ENCODE assay signal across 10 cellular contexts in the genomic region with DNA sequence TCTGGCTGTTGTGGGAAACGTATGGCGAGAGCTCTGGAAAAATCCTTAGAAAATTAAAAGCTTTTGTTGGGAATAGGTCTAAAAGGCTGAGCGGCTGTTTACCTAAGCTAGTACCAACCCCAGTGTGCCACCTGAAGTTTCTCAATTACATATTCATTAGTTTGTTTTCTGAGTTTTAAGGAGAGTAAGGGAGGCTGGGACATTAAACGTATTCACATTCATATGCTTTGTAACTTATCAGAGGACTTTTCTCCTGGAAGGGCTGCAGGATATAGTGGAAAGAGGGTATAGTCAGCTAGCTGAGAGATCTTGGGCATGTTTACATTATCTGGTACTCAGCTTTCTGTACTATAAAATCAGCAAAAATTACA. TPM values are rescaled to one million over a fixed set of nuclear protein-coding genes. Genes with fewer than 3 reads are reported as not detected.
DNase-seq lines count a peak whose midpoint lies in the region; ATAC-seq and TF ChIP-seq lines count a peak whose summit lies in the region.
"Had no signal": no experiment of that assay in that cellular context is flagged by ENCODE, and none has a peak within 500 bp of the region (broad histone marks: within the 10 kb centered on the region; RNA-seq: fewer than 3 reads in every experiment).

No MANE protein-coding gene starts in this region.

- H3K27me3 Mint-ChIP-seq in natural killer cell (ENCODE audit: low read depth in 2 of 2): peaks cover 26 to 38% of the 10 kb centered on the region in 2 donors
- peaks cover 23 to 65% of the 10 kb centered on the region in 2 donors for H3K27me3 Mint-ChIP-seq in natural killer cell treated with Interleukin-12 subunit alpha and Interleukin-12 subunit beta and Interleukin-15 and Interleukin-18, amount 100 ng/mL, for 72 hours

- H3K79me1 ChIP-seq in mesendoderm (ENCODE audit: low read length): no peaks in the 10 kb centered on the region

- H3K56ac ChIP-seq in mesendoderm (ENCODE audit: low read length): peak overlapping the region; percentile 76

- peak overlapping the region; percentile 93 for H3K4me3 Mint-ChIP-seq in natural killer cell
- no peak overlapping the region for H3K4me3 Mint-ChIP-seq in natural killer cell treated with Interleukin-12 subunit alpha and Interleukin-12 subunit beta and Interleukin-15 and Interleukin-18, amount 100 ng/mL, for 72 hours

- no peaks in the 10 kb centered on the region for H3K36me3 ChIP-seq in mesendoderm (ENCODE audit: control insufficient read depth, insufficient read depth, low read length)

- H3K4me3 ChIP-seq in choroid plexus epithelial cell (ENCODE audit: low read depth, low read length) (peak overlapping the region; percentile 97), mesendoderm (ENCODE audit: low read length) (no peak overlapping the region)

- TF ChIP-seq CTCF in natural killer cell (IDR thresholded peaks at IDR 0.05) (no peak), choroid plexus epithelial cell (conservative IDR thresholded peaks at IDR 0.05; ENCODE audit: low read depth, low read length) (no peak)

- H3K36me3 Mint-ChIP-seq in natural killer cell: no peaks in the 10 kb centered on the region
- no peaks in the 10 kb centered on the region for H3K36me3 Mint-ChIP-seq in natural killer cell treated with Interleukin-12 subunit alpha and Interleukin-12 subunit beta and Interleukin-15 and Interleukin-18, amount 100 ng/mL, for 72 hours

- H3K9ac ChIP-seq in mesendoderm (ENCODE audit: low read length): peak overlapping the region; percentile 87

- peak overlapping the region; percentile 79 for H3K27ac ChIP-seq in mesendoderm (ENCODE audit: low read depth, low read length)

- peak overlapping the region; percentile 61 for H2BK120ac ChIP-seq in mesendoderm (ENCODE audit: low read depth, low read length)

- H4K5ac ChIP-seq in mesendoderm (ENCODE audit: low read length): no peak overlapping the region

- H3K4me1 Mint-ChIP-seq in natural killer cell: peaks cover 17 to 20% of the 10 kb centered on the region in 2 donors
- H3K4me1 Mint-ChIP-seq in natural killer cell treated with Interleukin-12 subunit alpha and Interleukin-12 subunit beta and Interleukin-15 and Interleukin-18, amount 100 ng/mL, for 72 hours (ENCODE audit: low read depth in 2 of 2): peaks cover 10 to 15% of the 10 kb centered on the region in 2 donors

- no peak overlapping the region for H2AK5ac ChIP-seq in mesendoderm (ENCODE audit: low read length)

- ATAC-seq in natural killer cell (no peak), GM21825 (IDR thresholded peaks at IDR 0.05; ENCODE audit: unreplicated experiment) (no peak)
- no peak for ATAC-seq in natural killer cell treated with Interleukin-12 subunit alpha and Interleukin-12 subunit beta and Interleukin-15 and Interleukin-18, amount 100 ng/mL, for 72 hours
- ATAC-seq: stimulated activated naive CD8-positive, alpha-beta T cell treated with anti-CD3 and anti-CD28 coated beads, Interleukin-15, Interleukin-2, amounts not matched to agents 100 U/mL and 50 U/mL, for 24 hours had no signal

- H3K79me2 ChIP-seq in mesendoderm (ENCODE audit: control insufficient read depth, insufficient read depth, low read length): peaks cover 24% of the 10 kb centered on the region

- no peak overlapping the region for H2BK5ac ChIP-seq in mesendoderm (ENCODE audit: low read length)

- intact Hi-C loops in natural killer cell (cut with micrococcal nuclease): no loop called here

- H3K27ac Mint-ChIP-seq in natural killer cell: no peak overlapping the region
- no peak overlapping the region for H3K27ac Mint-ChIP-seq in natural killer cell treated with Interleukin-12 subunit alpha and Interleukin-12 subunit beta and Interleukin-15 and Interleukin-18, amount 100 ng/mL, for 72 hours

- peak overlapping the region; percentile 74 for H2BK15ac ChIP-seq in mesendoderm (replicated peaks; ENCODE audit: low read depth)

- H3K4me1 ChIP-seq in mesendoderm (ENCODE audit: control insufficient read depth, low read depth, low read length): no peaks in the 10 kb centered on the region

- peak overlapping the region; percentile 76 for H4K8ac ChIP-seq in mesendoderm (ENCODE audit: low read depth, low read length)

- peaks cover 0 to 3% of the 10 kb centered on the region in 2 donors for H3K9me3 Mint-ChIP-seq in natural killer cell
- H3K9me3 Mint-ChIP-seq in natural killer cell treated with Interleukin-12 subunit alpha and Interleukin-12 subunit beta and Interleukin-15 and Interleukin-18, amount 100 ng/mL, for 72 hours: no peaks in the 10 kb centered on the region

- WGBS in mesendoderm (ENCODE audit: extremely low coverage, insufficient coverage, low lambda C conversion rate): no CpG with 5 or more reads among the region's 4 CpGs

- peak overlapping the region; percentile 35 for H3K4me2 ChIP-seq in mesendoderm (ENCODE audit: low read length)

- peak overlapping the region; percentile 85 for H3K4ac ChIP-seq in mesendoderm (ENCODE audit: low read depth, low read length)

- no peaks in the 10 kb centered on the region for H3K27me3 ChIP-seq in mesendoderm (ENCODE audit: insufficient read depth, low read length, poor library complexity)

- H3K18ac ChIP-seq in mesendoderm (ENCODE audit: low read length): peak overlapping the region; percentile 18

- DNase-seq in natural killer cell (no peak), choroid plexus epithelial cell (ENCODE audit: low read depth) (no peak), mesendoderm (no peak), DMS153 (lab: John Stamatoyannopoulos, UW) (no peak), SHP77 treated with DMSO at 0.1 percent for 48 hours (lab: John Stamatoyannopoulos, UW) (no peak), SIG-M5 treated with dmso at 0.1 percent for 504 hours (lab: John Stamatoyannopoulos, UW; ENCODE audit: unreplicated experiment) (no peak)
- DNase-seq in natural killer cell treated with Interleukin-12 subunit alpha and Interleukin-12 subunit beta and Interleukin-15 and Interleukin-18, amount 100 ng/mL, for 72 hours (ENCODE audit: low spot score): no peak
- DNase-seq: C1 segment of cervical spinal cord; stimulated activated naive CD8-positive, alpha-beta T cell treated with anti-CD3 and anti-CD28 coated beads, Interleukin-15, Interleukin-2, amounts not matched to agents 100 U/mL and 50 U/mL, for 24 hours had no signal

- H3K23ac ChIP-seq in mesendoderm (ENCODE audit: low read length): no peak overlapping the region

RNA-seq across cellular contexts. Expression of gene PAWR, which starts 1.5 kb away (rescaled TPM):
- 1 to 10 TPM; 3.2 to 8.1 (median 5.3) TPM for total RNA-seq in natural killer cell
- 10 to 100 TPM in 1 of 2 donors, 1 to 10 TPM in 1; 3.5 to 10.2 TPM for total RNA-seq in natural killer cell treated with Interleukin-12 subunit alpha and Interleukin-12 subunit beta and Interleukin-15 and Interleukin-18, amount 100 ng/mL, for 72 hours
- polyA plus RNA-seq in mesendoderm (2013, experiment 1 of 2): 51.1 TPM
- polyA plus RNA-seq in mesendoderm (2013, experiment 2 of 2): 50.7 TPM
